Comparison of ENCODE assay signal across 8 cellular contexts in the genomic region with DNA sequence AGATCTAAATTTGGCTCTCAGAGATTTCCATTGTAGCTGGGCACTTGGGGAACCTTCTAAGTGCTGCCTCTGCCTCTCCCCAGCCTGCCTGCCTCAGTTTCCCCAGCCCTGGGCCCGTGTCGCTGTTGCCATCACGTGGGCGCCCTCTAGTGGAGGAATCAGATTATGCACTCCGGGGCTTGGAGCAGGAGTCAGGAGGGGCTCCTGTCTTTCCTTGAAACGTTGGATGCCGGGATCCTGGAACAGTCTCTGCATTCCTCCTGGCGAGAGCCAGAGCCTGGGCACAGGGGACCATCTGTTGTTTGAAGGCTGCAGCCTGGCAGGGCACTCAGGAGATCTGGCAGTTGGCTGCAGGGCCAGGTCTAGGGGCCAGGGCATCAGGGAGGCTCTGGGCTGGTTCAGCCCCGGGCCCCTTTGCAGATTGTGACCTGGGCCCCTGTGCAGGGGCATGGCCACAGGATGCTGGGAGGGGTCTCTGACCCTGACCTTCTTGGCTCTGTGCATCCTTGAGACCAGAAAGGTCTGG.
A peak's percentile ranks its signal among the peaks of the same experiment; 100 is the strongest.
DNase-seq lines count a peak whose midpoint lies in the region; ATAC-seq and TF ChIP-seq lines count a peak whose summit lies in the region.

No MANE protein-coding gene starts in this region.

- peak; percentile 99 for TF ChIP-seq CTCF in Panc1 (IDR thresholded peaks at IDR 0.05)

- in situ Hi-C loops in Panc1 (cut with HindIII; ENCODE audit: low pct_unique_long_range_greater_than_20kb, low sequenced_read_pairs) = no loop called here

- H3K27ac ChIP-seq in Panc1 (ENCODE audit: low read length) = peak overlapping the region; percentile 75; the same call in 1 of the 2 replicates

- no peaks in the 10 kb centered on the region for H3K9me3 ChIP-seq in Panc1 (ENCODE audit: control insufficient read depth, insufficient read depth, low read depth, low read length)

- DNase-seq in SHP77 (lab: John Stamatoyannopoulos, UW) (peak; percentile 17), SHP77 treated with DMSO at 0.1 percent for 48 hours (lab: John Stamatoyannopoulos, UW) (no peak), Panc1 (ENCODE audit: low read depth, low spot score) (peak; percentile 32), Right ventricle myocardium inferior (ENCODE audit: missing footprints) (no peak), putamen (ENCODE audit: low spot score) (peak; percentile 27)
- DNase-seq in activated gamma-delta T cell treated with anti-CD3 and anti-CD28 coated beads, Interleukin-2, amount 50 U/mL, for 16 hours (ENCODE audit: low read depth) = peak; percentile 45

- no peak overlapping the region for H3K4me3 ChIP-seq in Panc1 (ENCODE audit: low read depth in 2 of 2, low read length in 2 of 2)

- peaks cover 50% of the 10 kb centered on the region for H3K4me1 ChIP-seq in Panc1 (ENCODE audit: control insufficient read depth, insufficient read depth, low read length)

- intact Hi-C loops in Panc1 (cut with micrococcal nuclease; ENCODE audit: unreplicated experiment) = loop anchor here (5.0 kb wide), 2 partner anchors 67 to 127 kb away; no protein-coding TSS in a partner anchor
- intact Hi-C loops in Right ventricle myocardium inferior (cut with DNase I) = loop anchor here (1.0 to 5.0 kb wide), 4 partner anchors 63 to 172 kb away; a partner anchor contains a TSS

- no peaks in the 10 kb centered on the region for H3K36me3 ChIP-seq in Panc1 (ENCODE audit: control insufficient read depth, insufficient read depth, low read length)

- no TSS peak for BruUV-seq in Panc1 (replicated peaks; lab: Mats Ljungman, UMichigan)

- POLR2A ChIA-PET in Panc1 (lab: Charles Lee) = no interaction called here

- CTCF ChIA-PET in Panc1 (lab: Charles Lee) = interaction anchor here (1.5 kb wide), 1 partner anchor 127 kb away, joined by 4 read pairs; no protein-coding TSS in a partner anchor

- ATAC-seq in Panc1 = no peak
- peak; percentile 24 for ATAC-seq in Right ventricle myocardium inferior
- ATAC-seq in HG02840 (IDR thresholded peaks at IDR 0.05; ENCODE audit: low FRiP score, unreplicated experiment) = no peak
- ATAC-seq in HG03025 (IDR thresholded peaks at IDR 0.05; ENCODE audit: low FRiP score, unreplicated experiment) = no peak

- no peaks in the 10 kb centered on the region for H3K27me3 ChIP-seq in Panc1 (ENCODE audit: control insufficient read depth, insufficient read depth, low read length)

Comparison
In these comparisons a context has a peak if more than half of its experiments do, and no peak if none do; other contexts are left out.
1. DNase-seq: peak in SHP77 (2 of 2), Panc1 (single experiment), activated gamma-delta T cell treated with anti-CD3 and anti-CD28 coated beads, Interleukin-2, amount 50 U/mL, for 16 hours (single experiment) and putamen (single experiment); none in SHP77 treated with DMSO at 0.1 percent for 48 hours (single experiment) and Right ventricle myocardium inferior (single experiment).